Comparison of ENCODE assay signal across 9 cellular contexts in genomic region chr17:10646393-10646990, GRCh38. TPM values are rescaled to one million over a fixed set of nuclear protein-coding genes. Genes with fewer than 3 reads are reported as not detected.
DNase-seq lines count a peak whose midpoint lies in the region; ATAC-seq and TF ChIP-seq lines count a peak whose summit lies in the region.
"Had no signal": no experiment of that assay in that cellular context is flagged by ENCODE, and none has a peak within 500 bp of the region (broad histone marks: within the 10 kb centered on the region; RNA-seq: fewer than 3 reads in every experiment).

No MANE protein-coding gene starts in this region.

- peak; percentile 84 to 94 for TF ChIP-seq CTCF in left lung (IDR thresholded peaks at IDR 0.05)

- no peaks in the 10 kb centered on the region for H3K9me3 ChIP-seq in CD4-positive, alpha-beta memory T cell (ENCODE audit: control insufficient read depth in 1 of 2, low read length in 2 of 2)
- no peaks in the 10 kb centered on the region for H3K9me3 ChIP-seq in left lung

- peak; percentile 54 for ATAC-seq in GM21737 (IDR thresholded peaks at IDR 0.05; ENCODE audit: unreplicated experiment)
- peak; percentile 92 for ATAC-seq in left lung
- ATAC-seq in HG02884 (IDR thresholded peaks at IDR 0.05; ENCODE audit: unreplicated experiment), result no peak

- intact Hi-C loops in CD4-positive, alpha-beta memory T cell (cut with micrococcal nuclease), result loop anchor here (1.0 kb wide), 1 partner anchor 199 kb away; no protein-coding TSS in a partner anchor
- intact Hi-C loops in left lung (cut with DNase I), result no loop called here

- peaks cover 18 to 31% of the 10 kb centered on the region in 2 donors for H3K36me3 Mint-ChIP-seq in CD4-positive, alpha-beta memory T cell

- H3K36me3 ChIP-seq in CD4-positive, alpha-beta memory T cell (ENCODE audit: insufficient read depth, low read length), result no peaks in the 10 kb centered on the region
- H3K36me3 ChIP-seq in left lung, result peaks cover 0 to 23% of the 10 kb centered on the region in 2 donors

- CTCF ChIA-PET in CD4-positive, alpha-beta memory T cell (lab: Charles Lee; ENCODE audit: partially characterized antibody), result interaction anchor here (0.7 to 7.3 kb wide), 30 partner anchors 8 to 230 kb away, joined by 3 to 142 read pairs (median 4); partner anchors contain the start of genes MYH3 and TMEM220

- H3K27ac Mint-ChIP-seq in CD4-positive, alpha-beta memory T cell, result no peak overlapping the region
- H3K27ac Mint-ChIP-seq: IgD-negative memory B cell had no signal

- H3K4me1 Mint-ChIP-seq in CD4-positive, alpha-beta memory T cell, result peaks cover 0 to 5% (median 2%) of the 10 kb centered on the region in 4 donors

- H3K9me3 Mint-ChIP-seq in CD4-positive, alpha-beta memory T cell, result no peaks in the 10 kb centered on the region
- H3K9me3 Mint-ChIP-seq: IgD-negative memory B cell had no signal

- no peaks in the 10 kb centered on the region for H3K4me1 ChIP-seq in CD4-positive, alpha-beta memory T cell (ENCODE audit: insufficient read depth, low read length)
- H3K4me1 ChIP-seq in left lung, result no peaks in the 10 kb centered on the region

- H3K27me3 ChIP-seq in CD4-positive, alpha-beta memory T cell (ENCODE audit: insufficient read depth, low read length), result no peaks in the 10 kb centered on the region
- no peaks in the 10 kb centered on the region for H3K27me3 ChIP-seq in left lung

- peak; percentile 58 to 65 (median 63) for DNase-seq in CD4-positive, alpha-beta memory T cell
- DNase-seq in NCI-H2196 (lab: John Stamatoyannopoulos, UW; ENCODE audit: unreplicated experiment) (peak; percentile 33), cerebellar cortex (ENCODE audit: low spot score) (peak; percentile 67), left lung (peak in 1 of 2 donors; percentile 63)
- peak; percentile 72 to 73 for DNase-seq in activated CD4-positive, alpha-beta T cell treated with anti-CD3 and anti-CD28 coated beads for 24 hours (ENCODE audit: low read depth in 2 of 2)
- DNase-seq in stimulated activated CD4-positive, alpha-beta T cell treated with anti-CD3 and anti-CD28 coated beads, Interleukin-4, amount 100 ng/mL, for 48 hours (ENCODE audit: low read depth in 2 of 2), result peak; percentile 58 to 66

- POLR2A ChIA-PET in CD4-positive, alpha-beta memory T cell (lab: Charles Lee; ENCODE audit: partially characterized antibody), result interaction anchor here (0.9 kb wide), 1 partner anchor 199 kb away, joined by 4 read pairs; no protein-coding TSS in a partner anchor

- H3K4me3 ChIP-seq in CD4-positive, alpha-beta memory T cell (ENCODE audit: low read length in 2 of 2), result no peak overlapping the region
- no peak overlapping the region for H3K4me3 ChIP-seq in left lung

- H3K27ac ChIP-seq in CD4-positive, alpha-beta memory T cell (ENCODE audit: low read depth, low read length), result no peak overlapping the region
- no peak overlapping the region for H3K27ac ChIP-seq in left lung

- no peaks in the 10 kb centered on the region for H3K27me3 Mint-ChIP-seq in CD4-positive, alpha-beta memory T cell
- H3K27me3 Mint-ChIP-seq: IgD-negative memory B cell had no signal

- H3K4me3 Mint-ChIP-seq in CD4-positive, alpha-beta memory T cell, result no peak overlapping the region
- H3K4me3 Mint-ChIP-seq: IgD-negative memory B cell had no signal

RNA-seq across cellular contexts. Expression of gene MYH3, which starts 10.6 kb away (rescaled TPM):
- 10 to 100 TPM in 1 of 2 experiments, 1 to 10 TPM in 1; 8.6 to 11.5 TPM for total RNA-seq in CD4-positive, alpha-beta memory T cell
- polyA plus RNA-seq in CD4-positive, alpha-beta memory T cell, result under 1 TPM in 1 of 2 donors, not detected in 1; 0.47 TPM
- 1 to 10 TPM; 1.5 to 2.9 TPM for total RNA-seq in left lung

RNA-seq across cellular contexts. Expression of gene SCO1, which starts 50.8 kb away (rescaled TPM):
- 10 to 100 TPM; 26.0 to 26.1 TPM for total RNA-seq in CD4-positive, alpha-beta memory T cell
- polyA plus RNA-seq in CD4-positive, alpha-beta memory T cell, result 10 to 100 TPM; 12.9 to 20.2 TPM
- total RNA-seq in left lung, result 10 to 100 TPM; 24.5 to 25.1 TPM

RNA-seq across cellular contexts. Expression of gene ADPRM, which starts 50.9 kb away (rescaled TPM):
- 10 to 100 TPM; 45.5 to 46.7 TPM for total RNA-seq in CD4-positive, alpha-beta memory T cell
- 10 to 100 TPM; 50.0 to 55.0 TPM for polyA plus RNA-seq in CD4-positive, alpha-beta memory T cell
- 1 to 10 TPM; 6.2 to 6.5 TPM for total RNA-seq in left lung

Comparison
In these comparisons a context has a peak if more than half of its experiments do, and no peak if none do; other contexts are left out.
1. RNA of gene ADPRM, which starts 50.9 kb away (total RNA-seq): 45.5 to 46.7 TPM in CD4-positive, alpha-beta memory T cell; 6.2 to 6.5 TPM in left lung; every median in the first group is over 4 times any median in the second.